40 cellular contexts compared by ENCODE assay signal in the genomic region with DNA sequence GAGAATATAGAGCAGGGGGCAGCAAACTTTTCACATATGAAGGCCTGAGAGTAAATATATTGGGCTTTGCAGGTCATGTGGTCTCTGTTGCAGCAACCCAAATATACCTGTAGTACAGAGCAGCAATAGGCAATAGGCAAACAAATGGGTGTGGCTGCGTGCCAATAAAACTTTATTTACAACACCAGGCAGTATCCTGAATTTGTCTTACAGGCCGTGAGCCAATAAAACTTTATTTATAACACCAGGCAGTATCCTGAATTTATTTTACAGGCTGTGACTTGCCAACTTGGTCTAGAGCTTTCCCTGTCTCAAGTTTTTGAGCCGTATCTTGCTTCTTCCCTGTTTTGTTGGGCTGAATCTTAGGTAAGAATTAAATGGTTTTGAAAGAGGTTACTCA.
"Had no signal": no experiment of that assay in that cellular context is flagged by ENCODE, and none has a peak within 500 bp of the region (broad histone marks: within the 10 kb centered on the region; RNA-seq: fewer than 3 reads in every experiment).

No MANE protein-coding gene starts in this region.

- H3K4me3 ChIP-seq: adrenal gland, body of pancreas, cardiac muscle cell had no signal

- H3K4me3 Mint-ChIP-seq: activated CD4-positive, alpha-beta memory T cell treated with anti-CD3 and anti-CD28 coated beads for 36 hours; activated CD4-positive, alpha-beta T cell treated with anti-CD3 and anti-CD28 coated beads, Interleukin-2, amount 10 ng/mL, durations not matched to agents 24 days and 14 days; activated CD8-positive, alpha-beta T cell treated with anti-CD3 and anti-CD28 coated beads for 36 hours; activated naive CD4-positive, alpha-beta T cell treated with anti-CD3 and anti-CD28 coated beads for 36 hours; activated naive CD8-positive, alpha-beta T cell treated with anti-CD3 and anti-CD28 coated beads for 36 hours; activated T-cell treated with anti-CD3 and anti-CD28 coated beads, Interleukin-2, amount 50 U/mL, for 4 hours; activated T-cell treated with anti-CD3 and anti-CD28 coated beads, Interleukin-2, amount 50 U/mL, for 72 hours; activated T-helper 1 cell treated with anti-CD3 and anti-CD28 coated beads, Interleukin-12 subunit alpha, Interleukin-12 subunit beta, Interleukin-2, Interleukin-4 antibody, amounts not matched to agents 30 ng/mL and 10 ng/mL and 1 ng/mL, durations not matched to agents 14 hours and 24 hours and 36 hours; activated T-helper 17 cell treated with anti-CD3 and anti-CD28 coated beads, Interleukin-2, amount 50 U/mL, for 72 hours; central memory CD8-positive, alpha-beta T cell; T-helper 1 cell treated with Interleukin-12 subunit alpha and Interleukin-12 subunit beta and Interleukin-4 antibody, amounts not matched to agents 30 μg/mL and 1 μg/mL, for 36 hours; T-helper 2 cell treated with Interferon-gamma antibody and Interleukin-4, amounts not matched to agents 5 μg/mL and 100 μg/mL, for 36 hours; WTC11 had no signal

- H3K9me3 ChIP-seq: adrenal gland, body of pancreas had no signal

- H3K27me3 Mint-ChIP-seq: activated CD4-positive, alpha-beta memory T cell treated with anti-CD3 and anti-CD28 coated beads for 36 hours; activated CD4-positive, alpha-beta T cell treated with anti-CD3 and anti-CD28 coated beads, Interleukin-2, amount 10 ng/mL, durations not matched to agents 24 days and 14 days; activated CD8-positive, alpha-beta T cell treated with anti-CD3 and anti-CD28 coated beads for 36 hours; activated naive CD8-positive, alpha-beta T cell treated with anti-CD3 and anti-CD28 coated beads for 36 hours; activated T-helper 17 cell treated with anti-CD3 and anti-CD28 coated beads, Interleukin-2, amount 50 U/mL, for 72 hours; central memory CD8-positive, alpha-beta T cell had no signal

- H3K36me3 ChIP-seq: adrenal gland, brain microvascular endothelial cell, cardiac muscle cell, WERI-Rb-1 had no signal

- H3K27ac Mint-ChIP-seq: activated CD4-positive, alpha-beta memory T cell treated with anti-CD3 and anti-CD28 coated beads for 36 hours; activated CD4-positive, alpha-beta T cell treated with anti-CD3 and anti-CD28 coated beads, Interleukin-2, amount 10 ng/mL, durations not matched to agents 24 days and 14 days; activated CD8-positive, alpha-beta T cell treated with anti-CD3 and anti-CD28 coated beads for 36 hours; activated naive CD4-positive, alpha-beta T cell treated with anti-CD3 and anti-CD28 coated beads for 36 hours; activated naive CD4-positive, alpha-beta T cell treated with anti-CD3 and anti-CD28 coated beads, Interleukin-2, amount 50 U/mL, for 72 hours; activated naive CD8-positive, alpha-beta T cell treated with anti-CD3 and anti-CD28 coated beads for 36 hours; activated T-cell treated with anti-CD3 and anti-CD28 coated beads, Interleukin-2, amount 50 U/mL, for 72 hours; activated T-helper 1 cell treated with anti-CD3 and anti-CD28 coated beads, Interleukin-12 subunit alpha, Interleukin-12 subunit beta, Interleukin-2, Interleukin-4 antibody, amounts not matched to agents 30 ng/mL and 10 ng/mL and 1 ng/mL, durations not matched to agents 14 hours and 24 hours and 36 hours; activated T-helper 17 cell treated with anti-CD3 and anti-CD28 coated beads, Interleukin-2, amount 50 U/mL, for 72 hours; T-helper 1 cell treated with Interleukin-12 subunit alpha and Interleukin-12 subunit beta and Interleukin-4 antibody, amounts not matched to agents 30 μg/mL and 1 μg/mL, for 36 hours; T-helper 2 cell treated with Interferon-gamma antibody and Interleukin-4, amounts not matched to agents 5 μg/mL and 100 μg/mL, for 36 hours; WTC11 had no signal

- FAIRE-seq: bronchial epithelial cell had no signal

- H3K4me1 Mint-ChIP-seq: activated CD4-positive, alpha-beta T cell treated with anti-CD3 and anti-CD28 coated beads, Interleukin-2, amount 10 ng/mL, durations not matched to agents 24 days and 14 days; activated naive CD8-positive, alpha-beta T cell treated with anti-CD3 and anti-CD28 coated beads for 36 hours; activated T-helper 17 cell treated with anti-CD3 and anti-CD28 coated beads, Interleukin-2, amount 50 U/mL, for 72 hours; central memory CD8-positive, alpha-beta T cell; WTC11 had no signal

- H3K27ac ChIP-seq: adrenal gland, body of pancreas, brain microvascular endothelial cell, cardiac muscle cell, WERI-Rb-1 had no signal

- ATAC-seq: activated CD4-positive, CD25-positive, alpha-beta regulatory T cell treated with anti-CD3 and anti-CD28 coated beads, Interleukin-2, amount 50 U/mL, for 24 hours; activated CD8-positive, alpha-beta T cell treated with anti-CD3 and anti-CD28 coated beads for 36 hours; activated naive CD4-positive, alpha-beta T cell treated with anti-CD3 and anti-CD28 coated beads, Interleukin-2, amount 50 U/mL, for 72 hours; activated T-cell treated with anti-CD3 and anti-CD28 coated beads, Interleukin-2, amount 50 U/mL, for 4 hours; activated T-cell treated with anti-CD3 and anti-CD28 coated beads, Interleukin-2, amount 50 U/mL, for 72 hours; activated T-helper 17 cell treated with anti-CD3 and anti-CD28 coated beads, Interleukin-2, amount 50 U/mL, for 72 hours; body of pancreas; WTC11 had no signal

- H3K9me3 Mint-ChIP-seq: activated CD4-positive, alpha-beta memory T cell treated with anti-CD3 and anti-CD28 coated beads for 36 hours; activated CD4-positive, alpha-beta T cell treated with anti-CD3 and anti-CD28 coated beads, Interleukin-2, amount 10 ng/mL, durations not matched to agents 24 days and 14 days; activated CD8-positive, alpha-beta T cell treated with anti-CD3 and anti-CD28 coated beads for 36 hours; activated naive CD4-positive, alpha-beta T cell treated with anti-CD3 and anti-CD28 coated beads for 36 hours; activated naive CD4-positive, alpha-beta T cell treated with anti-CD3 and anti-CD28 coated beads, Interleukin-2, amount 50 U/mL, for 72 hours; activated naive CD8-positive, alpha-beta T cell treated with anti-CD3 and anti-CD28 coated beads for 36 hours; activated T-cell treated with anti-CD3 and anti-CD28 coated beads, Interleukin-2, amount 50 U/mL, for 4 hours; activated T-cell treated with anti-CD3 and anti-CD28 coated beads, Interleukin-2, amount 50 U/mL, for 72 hours; activated T-helper 1 cell treated with anti-CD3 and anti-CD28 coated beads, Interleukin-12 subunit alpha, Interleukin-12 subunit beta, Interleukin-2, Interleukin-4 antibody, amounts not matched to agents 30 ng/mL and 10 ng/mL and 1 ng/mL, durations not matched to agents 14 hours and 24 hours and 36 hours; activated T-helper 17 cell treated with anti-CD3 and anti-CD28 coated beads, Interleukin-2, amount 50 U/mL, for 72 hours; central memory CD8-positive, alpha-beta T cell; T-helper 1 cell treated with Interleukin-12 subunit alpha and Interleukin-12 subunit beta and Interleukin-4 antibody, amounts not matched to agents 30 μg/mL and 1 μg/mL, for 36 hours; T-helper 2 cell treated with Interferon-gamma antibody and Interleukin-4, amounts not matched to agents 5 μg/mL and 100 μg/mL, for 36 hours; WTC11 had no signal

- H3K27me3 ChIP-seq: adrenal gland, body of pancreas, brain microvascular endothelial cell, cardiac muscle cell had no signal

- DNase-seq: activated CD4-positive, alpha-beta memory T cell treated with anti-CD3 and anti-CD28 coated beads for 36 hours; activated CD4-positive, alpha-beta T cell treated with anti-CD3 and anti-CD28 coated beads for 1 hour; activated CD4-positive, alpha-beta T cell treated with anti-CD3 and anti-CD28 coated beads for 4 hours; activated CD4-positive, alpha-beta T cell treated with anti-CD3 and anti-CD28 coated beads, Interleukin-2, amount 10 ng/mL, durations not matched to agents 24 days and 14 days; activated CD4-positive, alpha-beta T cell treated with anti-CD3 and anti-CD28 coated beads, Interleukin-2, amount 50 U/mL, for 1 hour; activated CD4-positive, alpha-beta T cell treated with anti-CD3 and anti-CD28 coated beads, Interleukin-2, amount 50 U/mL, for 4 hours; activated CD4-positive, CD25-positive, alpha-beta regulatory T cell; activated CD8-positive, alpha-beta memory T cell treated with anti-CD3 and anti-CD28 coated beads, Interleukin-2, amount 50 U/mL, for 4 hours; activated CD8-positive, alpha-beta T cell treated with anti-CD3 and anti-CD28 coated beads for 36 hours; activated effector memory CD4-positive, alpha-beta T cell treated with anti-CD3 and anti-CD28 coated beads, Interleukin-2, amount 50 U/mL, for 16 hours; activated gamma-delta T cell treated with Interleukin-2 at 50 U/mL for 16 hours; activated naive CD4-positive, alpha-beta T cell; activated naive CD4-positive, alpha-beta T cell treated with anti-CD3 and anti-CD28 coated beads for 36 hours; activated naive CD4-positive, alpha-beta T cell treated with anti-CD3 and anti-CD28 coated beads, Interleukin-2, amount 50 U/mL, for 16 hours; activated naive CD8-positive, alpha-beta T cell treated with anti-CD3 and anti-CD28 coated beads for 36 hours; activated T-cell treated with anti-CD3 and anti-CD28 coated beads for 4 hours; activated T-cell treated with anti-CD3 and anti-CD28 coated beads, Interleukin-2, amount 50 U/mL, for 1 hour; activated T-cell treated with anti-CD3 and anti-CD28 coated beads, Interleukin-2, amount 50 U/mL, for 4 hours; activated T-cell treated with anti-CD3 and anti-CD28 coated beads, Interleukin-2, amount 50 U/mL, for 72 hours; adrenal gland; amniotic stem cell; aorta; body of pancreas; brain microvascular endothelial cell; caudate nucleus; cerebellar nuclear complex; T-helper 1 cell; T-helper 2 cell; T-helper 9 cell; WERI-Rb-1 had no signal

- H3K36me3 Mint-ChIP-seq: activated CD4-positive, alpha-beta memory T cell treated with anti-CD3 and anti-CD28 coated beads for 36 hours; activated naive CD4-positive, alpha-beta T cell treated with anti-CD3 and anti-CD28 coated beads, Interleukin-2, amount 50 U/mL, for 72 hours; WTC11 had no signal

- H3K4me1 ChIP-seq: adrenal gland, body of pancreas had no signal
